Comparison of ENCODE assay signal across 15 cellular contexts in genomic region chr4:85556293-85556692, GRCh38.
DNase-seq lines count a peak whose midpoint lies in the region; ATAC-seq and TF ChIP-seq lines count a peak whose summit lies in the region.
"Had no signal": no experiment of that assay in that cellular context is flagged by ENCODE, and none has a peak within 500 bp of the region (broad histone marks: within the 10 kb centered on the region; RNA-seq: fewer than 3 reads in every experiment).

No MANE protein-coding gene starts in this region.

- ATAC-seq in GM21515 (IDR thresholded peaks at IDR 0.05; ENCODE audit: unreplicated experiment) (peak; percentile 58), HG03342 (IDR thresholded peaks at IDR 0.05; ENCODE audit: unreplicated experiment) (peak; percentile 43), heart right ventricle (peak in 7 of 8 donors; percentile 4 to 64 (median 35)), HG03139 (IDR thresholded peaks at IDR 0.05; ENCODE audit: unreplicated experiment) (no peak), HG03095 (IDR thresholded peaks at IDR 0.05; ENCODE audit: unreplicated experiment) (no peak)
- ATAC-seq in natural killer cell treated with Interleukin-12 subunit alpha and Interleukin-12 subunit beta and Interleukin-15 and Interleukin-18, amount 100 ng/mL, for 72 hours: no peak

- TF ChIP-seq CTCF in GM13977 (IDR thresholded peaks at IDR 0.05; ENCODE audit: extremely low read depth, insufficient read depth, missing control alignments) (no peak), heart right ventricle (IDR thresholded peaks at IDR 0.05) (no peak)

- H3K36me3 Mint-ChIP-seq in natural killer cell treated with Interleukin-12 subunit alpha and Interleukin-12 subunit beta and Interleukin-15 and Interleukin-18, amount 100 ng/mL, for 72 hours: peaks cover 10% of the 10 kb centered on the region

- DNase-seq in GM13977 (ENCODE audit: low spot score) (peak; percentile 15), heart right ventricle (no peak), AG08396 (ENCODE audit: low spot score) (no peak)
- no peak for DNase-seq in natural killer cell treated with Interleukin-12 subunit alpha and Interleukin-12 subunit beta and Interleukin-15 and Interleukin-18, amount 100 ng/mL, for 72 hours (ENCODE audit: low spot score)
- DNase-seq: activated CD4-positive, alpha-beta T cell treated with anti-CD3 and anti-CD28 coated beads for 48 hours; activated T-cell treated with anti-CD3 and anti-CD28 coated beads, Interleukin-2, amount 50 U/mL, for 1 hour; head of caudate nucleus; NCI-H2029; NCI-H82; SHP77; trophoblast cell had no signal

- H3K4me3 Mint-ChIP-seq in natural killer cell treated with Interleukin-12 subunit alpha and Interleukin-12 subunit beta and Interleukin-15 and Interleukin-18, amount 100 ng/mL, for 72 hours: no peak overlapping the region

- no peaks in the 10 kb centered on the region for H3K4me1 Mint-ChIP-seq in natural killer cell treated with Interleukin-12 subunit alpha and Interleukin-12 subunit beta and Interleukin-15 and Interleukin-18, amount 100 ng/mL, for 72 hours (ENCODE audit: low read depth in 2 of 2)

- no peak overlapping the region for H3K27ac ChIP-seq in heart right ventricle

- H3K27me3 Mint-ChIP-seq in natural killer cell treated with Interleukin-12 subunit alpha and Interleukin-12 subunit beta and Interleukin-15 and Interleukin-18, amount 100 ng/mL, for 72 hours: no peaks in the 10 kb centered on the region

- H3K36me3 ChIP-seq in heart right ventricle: no peaks in the 10 kb centered on the region

- H3K9me3 ChIP-seq in heart right ventricle: peaks cover 0 to 30% (median 13%) of the 10 kb centered on the region in 11 donors

- intact Hi-C loops in heart right ventricle (cut with DNase I): no loop called here

- in situ Hi-C loops in GM13977 (cut with MboI; ENCODE audit: low pct_unique_long_range_greater_than_20kb, low sequenced_read_pairs, unreplicated experiment): no loop called here

- H3K4me1 ChIP-seq in heart right ventricle: peaks cover 0 to 19% (median 0%) of the 10 kb centered on the region in 9 donors

- peaks cover 18% of the 10 kb centered on the region for H3K9me3 Mint-ChIP-seq in natural killer cell treated with Interleukin-12 subunit alpha and Interleukin-12 subunit beta and Interleukin-15 and Interleukin-18, amount 100 ng/mL, for 72 hours

- no peak overlapping the region for H3K27ac Mint-ChIP-seq in natural killer cell treated with Interleukin-12 subunit alpha and Interleukin-12 subunit beta and Interleukin-15 and Interleukin-18, amount 100 ng/mL, for 72 hours

- 68 to 74% methylated on average over 5 of the region's 5 CpGs for WGBS in heart right ventricle, 2 donors

- H3K27me3 ChIP-seq in heart right ventricle: no peaks in the 10 kb centered on the region

- no peak overlapping the region for H3K4me3 ChIP-seq in heart right ventricle

Comparison
In these comparisons a context has a peak if more than half of its experiments do, and no peak if none do; other contexts are left out.
1. ATAC-seq: peak in GM21515 (single experiment), HG03342 (single experiment) and heart right ventricle (7 of 8); none in HG03139 (single experiment), natural killer cell treated with Interleukin-12 subunit alpha and Interleukin-12 subunit beta and Interleukin-15 and Interleukin-18, amount 100 ng/mL, for 72 hours (0 of 2) and HG03095 (single experiment).